19 cellular contexts compared by ENCODE assay signal in the genomic region with DNA sequence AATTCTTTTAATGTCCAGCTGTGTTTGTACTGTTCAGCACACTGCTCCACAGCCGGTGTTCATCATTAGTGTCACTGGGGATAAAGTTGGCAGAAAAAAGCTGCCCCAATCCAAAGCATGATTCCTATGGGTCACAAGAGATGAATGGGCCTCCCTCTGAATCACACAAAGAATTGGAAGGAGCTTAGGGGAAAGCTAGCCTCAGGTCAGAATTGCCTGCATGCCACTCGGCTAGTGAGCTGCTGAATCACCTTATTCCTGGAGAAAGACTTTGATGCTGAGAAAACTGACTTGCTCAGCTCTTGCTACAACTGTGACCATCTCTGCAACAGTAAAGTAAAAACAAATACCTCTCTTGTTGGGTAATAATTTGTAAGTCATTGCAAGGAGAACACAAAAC. TPM values are rescaled to one million over a fixed set of nuclear protein-coding genes. Genes with fewer than 3 reads are reported as not detected.
DNase-seq lines count a peak whose midpoint lies in the region; ATAC-seq and TF ChIP-seq lines count a peak whose summit lies in the region.
"Had no signal": no experiment of that assay in that cellular context is flagged by ENCODE, and none has a peak within 500 bp of the region (broad histone marks: within the 10 kb centered on the region; RNA-seq: fewer than 3 reads in every experiment).

No MANE protein-coding gene starts in this region.

- no peaks in the 10 kb centered on the region for H3K27me3 Mint-ChIP-seq in MCF 10A (ENCODE audit: insufficient read depth, unreplicated experiment)

- intact Hi-C loops in MCF 10A (cut with micrococcal nuclease), result no loop called here
- intact Hi-C loops in breast epithelium (cut with DNase I; ENCODE audit: low total_unique reads), result no loop called here

- DNase-seq in MCF 10A (ENCODE audit: unreplicated experiment), result peak; percentile 88
- DNase-seq in breast epithelium (ENCODE audit: low spot score in 2 of 2), result no peak
- peak; percentile 79 for DNase-seq in T1000 (lab: John Stamatoyannopoulos, UW)
- DNase-seq in fibroblast of peridontal ligament (ENCODE audit: extremely low read depth), result peak; percentile 18
- no peak for DNase-seq in NCI-H2107 treated with DMSO at 0.1 percent for 48 hours (lab: John Stamatoyannopoulos, UW; ENCODE audit: unreplicated experiment)
- no peak for DNase-seq in stimulated activated CD4-positive, alpha-beta T cell treated with anti-CD3 and anti-CD28 coated beads, Interleukin-2, amount 100 ng/mL, for 48 hours
- DNase-seq: 8988T; activated CD8-positive, alpha-beta T cell treated with anti-CD3 and anti-CD28 coated beads, Interleukin-2, amount 10 ng/mL, durations not matched to agents 7 days and 5 days; cerebellar nuclear complex; DMS153; esophagus squamous epithelium; left colon; NCI-H187 treated with DMSO at 0.1 percent for 48 hours; T-helper 2 cell had no signal

- no peaks in the 10 kb centered on the region for H3K4me1 ChIP-seq in breast epithelium

- CTCF ChIA-PET in MCF 10A (lab: Yijun Ruan, JAX), result interaction anchor here (1.8 to 2.9 kb wide), 2 partner anchors 16 to 181 kb away, joined by 8 to 20 read pairs; no protein-coding TSS in a partner anchor

- H3K9me3 ChIP-seq in breast epithelium, result no peaks in the 10 kb centered on the region
- H3K9me3 ChIP-seq: esophagus squamous epithelium, thoracic aorta had no signal

- ATAC-seq in HG03520 (IDR thresholded peaks at IDR 0.05; ENCODE audit: unreplicated experiment) (no peak), GM19328 (IDR thresholded peaks at IDR 0.05; ENCODE audit: unreplicated experiment) (no peak)
- ATAC-seq: left colon, sciatic nerve had no signal

- TF ChIP-seq CTCF in MCF 10A (IDR thresholded peaks at IDR 0.05; ENCODE audit: unreplicated experiment), result no peak
- no peak for TF ChIP-seq CTCF in breast epithelium (IDR thresholded peaks at IDR 0.05)

- no peak overlapping the region for H3K27ac Mint-ChIP-seq in MCF 10A (ENCODE audit: low read depth, unreplicated experiment)
- H3K27ac Mint-ChIP-seq: activated CD8-positive, alpha-beta T cell treated with anti-CD3 and anti-CD28 coated beads, Interleukin-2, amount 10 ng/mL, durations not matched to agents 7 days and 5 days had no signal

- H3K36me3 ChIP-seq in breast epithelium, result no peaks in the 10 kb centered on the region
- H3K36me3 ChIP-seq: esophagus squamous epithelium, thoracic aorta had no signal

- H3K9me3 Mint-ChIP-seq in MCF 10A (ENCODE audit: unreplicated experiment), result no peaks in the 10 kb centered on the region

- H3K36me3 Mint-ChIP-seq in MCF 10A (ENCODE audit: insufficient read depth, unreplicated experiment), result no peaks in the 10 kb centered on the region

- no TSS peak for BruUV-seq in MCF 10A (replicated peaks; lab: Mats Ljungman, UMichigan)

- H3K27ac ChIP-seq in breast epithelium, result no peak overlapping the region
- H3K27ac ChIP-seq: esophagus squamous epithelium, thoracic aorta had no signal

- H3K4me3 ChIP-seq in breast epithelium, result no peak overlapping the region
- H3K4me3 ChIP-seq: thoracic aorta had no signal

- H3K4me3 Mint-ChIP-seq in MCF 10A (ENCODE audit: unreplicated experiment), result no peak overlapping the region
- H3K4me3 Mint-ChIP-seq: activated CD8-positive, alpha-beta T cell treated with anti-CD3 and anti-CD28 coated beads, Interleukin-2, amount 10 ng/mL, durations not matched to agents 7 days and 5 days had no signal

- POLR2A ChIA-PET in MCF 10A (lab: Yijun Ruan, JAX), result interaction anchor here (0.7 to 1.4 kb wide), 8 partner anchors 9 to 523 kb away, joined by 3 to 9 read pairs (median 3); partner anchors contain the start of gene VIPR1

- H3K4me1 Mint-ChIP-seq in MCF 10A (ENCODE audit: insufficient read depth, unreplicated experiment), result no peaks in the 10 kb centered on the region

- peaks cover 7 to 36% of the 10 kb centered on the region in 2 donors for H3K27me3 ChIP-seq in breast epithelium

- no peak for TF ChIP-seq POLR2A in breast epithelium (IDR thresholded peaks at IDR 0.05)

RNA-seq across cellular contexts. Expression of gene CCK, which starts 3.5 kb away (rescaled TPM):
- not detected in 2 replicates for total RNA-seq in MCF 10A (2022)
- not detected for total RNA-seq in breast epithelium
- total RNA-seq: activated CD8-positive, alpha-beta T cell treated with anti-CD3 and anti-CD28 coated beads, Interleukin-2, amount 10 ng/mL, durations not matched to agents 7 days and 5 days; left colon; naive thymus-derived CD8-positive, alpha-beta T cell; sciatic nerve; thoracic aorta had no signal

Comparison
In these comparisons a context has a peak if more than half of its experiments do, and no peak if none do; other contexts are left out.
1. DNase-seq: peak in MCF 10A (single experiment), T1000 (single experiment) and fibroblast of peridontal ligament (single experiment); none in breast epithelium (0 of 2), NCI-H2107 treated with DMSO at 0.1 percent for 48 hours (single experiment) and stimulated activated CD4-positive, alpha-beta T cell treated with anti-CD3 and anti-CD28 coated beads, Interleukin-2, amount 100 ng/mL, for 48 hours (0 of 2).